ENCODE assay signal across 15 cellular contexts in genomic region chr3:135138776-135139175, GRCh38.
DNase-seq lines count a peak whose midpoint lies in the region; ATAC-seq and TF ChIP-seq lines count a peak whose summit lies in the region.
"Had no signal": no experiment of that assay in that cellular context is flagged by ENCODE, and none has a peak within 500 bp of the region (broad histone marks: within the 10 kb centered on the region; RNA-seq: fewer than 3 reads in every experiment).

No MANE protein-coding gene starts in this region.

- 85 to 92% (median 89%) methylated on average over 4 of the region's 4 CpGs for WGBS in heart left ventricle, 4 donors

- no peaks in the 10 kb centered on the region for H3K36me3 ChIP-seq in heart left ventricle
- H3K36me3 ChIP-seq: BLaER1 treated with 17β-estradiol and CSF1 and Interleukin-3, amounts not matched to agents 10 nM and 100 nM had no signal

- H3K27me3 Mint-ChIP-seq in activated T-helper 2 cell treated with anti-CD3 and anti-CD28 coated beads, Interferon-gamma antibody, Interleukin-2, Interleukin-4, amounts not matched to agents 10 μg/mL and 5 μg/mL and 100 μg/mL, durations not matched to agents 14 hours and 24 hours and 36 hours (ENCODE audit: low read depth), result no peaks in the 10 kb centered on the region
- H3K27me3 Mint-ChIP-seq: B cell had no signal

- no peaks in the 10 kb centered on the region for H3K9me3 ChIP-seq in heart left ventricle
- H3K9me3 ChIP-seq: BLaER1 treated with 17β-estradiol and CSF1 and Interleukin-3, amounts not matched to agents 10 nM and 100 nM had no signal

- intact Hi-C loops in cardiac septum (cut with DNase I) (no loop called here), heart left ventricle (cut with DNase I) (no loop called here)
- intact Hi-C loops in activated T-helper 2 cell treated with anti-CD3 and anti-CD28 coated beads, Interferon-gamma antibody, Interleukin-2, Interleukin-4, amounts not matched to agents 10 μg/mL and 5 μg/mL and 100 μg/mL, durations not matched to agents 14 hours and 24 hours and 36 hours (cut with micrococcal nuclease), result no loop called here

- no peak overlapping the region for H3K4me3 Mint-ChIP-seq in activated T-helper 2 cell treated with anti-CD3 and anti-CD28 coated beads, Interferon-gamma antibody, Interleukin-2, Interleukin-4, amounts not matched to agents 10 μg/mL and 5 μg/mL and 100 μg/mL, durations not matched to agents 14 hours and 24 hours and 36 hours (ENCODE audit: low read depth)
- H3K4me3 Mint-ChIP-seq: B cell; CD8-positive, alpha-beta T cell; H9 had no signal

- H3K36me3 Mint-ChIP-seq in activated T-helper 2 cell treated with anti-CD3 and anti-CD28 coated beads, Interferon-gamma antibody, Interleukin-2, Interleukin-4, amounts not matched to agents 10 μg/mL and 5 μg/mL and 100 μg/mL, durations not matched to agents 14 hours and 24 hours and 36 hours (ENCODE audit: low read depth), result no peaks in the 10 kb centered on the region
- H3K36me3 Mint-ChIP-seq: CD8-positive, alpha-beta T cell had no signal

- no peaks in the 10 kb centered on the region for H3K4me1 ChIP-seq in heart left ventricle

- TF ChIP-seq POLR2A in heart left ventricle (IDR thresholded peaks at IDR 0.05), result no peak

- peak; percentile 29 for DNase-seq in cardiac septum (ENCODE audit: low spot score)
- no peak for DNase-seq in heart left ventricle
- DNase-seq in NCI-H69 (lab: John Stamatoyannopoulos, UW), result peak; percentile 11
- DNase-seq in cerebellum (ENCODE audit: low spot score), result peak; percentile 80
- DNase-seq in activated T-helper 2 cell treated with anti-CD3 and anti-CD28 coated beads, Interferon-gamma antibody, Interleukin-2, Interleukin-4, amounts not matched to agents 10 μg/mL and 5 μg/mL and 100 μg/mL, durations not matched to agents 14 hours and 24 hours and 36 hours (ENCODE audit: low spot score), result no peak
- no peak for DNase-seq in GM20000 (ENCODE audit: low spot score)
- DNase-seq in NCI-H774 (lab: John Stamatoyannopoulos, UW), result no peak
- DNase-seq: 8988T; Calu3; CD8-positive, alpha-beta T cell; GDM1; H9; IMR-90 had no signal

- H3K4me3 ChIP-seq in heart left ventricle, result no peak overlapping the region
- H3K4me3 ChIP-seq: BLaER1 treated with 17β-estradiol and CSF1 and Interleukin-3, amounts not matched to agents 10 nM and 100 nM had no signal

- no peak overlapping the region for H3K27ac ChIP-seq in heart left ventricle
- H3K27ac ChIP-seq: BLaER1 treated with 17β-estradiol and CSF1 and Interleukin-3, amounts not matched to agents 10 nM and 100 nM had no signal

- no peak overlapping the region for H3K27ac Mint-ChIP-seq in activated T-helper 2 cell treated with anti-CD3 and anti-CD28 coated beads, Interferon-gamma antibody, Interleukin-2, Interleukin-4, amounts not matched to agents 10 μg/mL and 5 μg/mL and 100 μg/mL, durations not matched to agents 14 hours and 24 hours and 36 hours
- H3K27ac Mint-ChIP-seq: B cell; CD8-positive, alpha-beta T cell; H9 had no signal

- H3K4me1 Mint-ChIP-seq in activated T-helper 2 cell treated with anti-CD3 and anti-CD28 coated beads, Interferon-gamma antibody, Interleukin-2, Interleukin-4, amounts not matched to agents 10 μg/mL and 5 μg/mL and 100 μg/mL, durations not matched to agents 14 hours and 24 hours and 36 hours (ENCODE audit: low read depth), result no peaks in the 10 kb centered on the region
- H3K4me1 Mint-ChIP-seq: B cell had no signal

- no peaks in the 10 kb centered on the region for H3K27me3 ChIP-seq in heart left ventricle
- H3K27me3 ChIP-seq: BLaER1 treated with 17β-estradiol and CSF1 and Interleukin-3, amounts not matched to agents 10 nM and 100 nM had no signal

- ATAC-seq in heart left ventricle, result no peak
- ATAC-seq: CD8-positive, alpha-beta T cell had no signal

- H3K9me3 Mint-ChIP-seq in activated T-helper 2 cell treated with anti-CD3 and anti-CD28 coated beads, Interferon-gamma antibody, Interleukin-2, Interleukin-4, amounts not matched to agents 10 μg/mL and 5 μg/mL and 100 μg/mL, durations not matched to agents 14 hours and 24 hours and 36 hours, result no peaks in the 10 kb centered on the region
- H3K9me3 Mint-ChIP-seq: CD8-positive, alpha-beta T cell; H9 had no signal

- TF ChIP-seq CTCF in heart left ventricle (IDR thresholded peaks at IDR 0.05), result no peak
- no peak for TF ChIP-seq CTCF in GM20000 (IDR thresholded peaks at IDR 0.05; ENCODE audit: extremely low read depth, missing control alignments)

Comparison
In these comparisons a context has a peak if more than half of its experiments do, and no peak if none do; other contexts are left out.
1. DNase-seq: peak in cardiac septum (single experiment), NCI-H69 (single experiment) and cerebellum (single experiment); none in heart left ventricle (0 of 5), activated T-helper 2 cell treated with anti-CD3 and anti-CD28 coated beads, Interferon-gamma antibody, Interleukin-2, Interleukin-4, amounts not matched to agents 10 μg/mL and 5 μg/mL and 100 μg/mL, durations not matched to agents 14 hours and 24 hours and 36 hours (single experiment), GM20000 (single experiment) and NCI-H774 (single experiment).